25 cellular contexts compared by ENCODE assay signal in genomic region chr4:87365348-87365747, GRCh38. TPM values are rescaled to one million over a fixed set of nuclear protein-coding genes. Genes with fewer than 3 reads are reported as not detected.
"Had no signal": no experiment of that assay in that cellular context is flagged by ENCODE, and none has a peak within 500 bp of the region (broad histone marks: within the 10 kb centered on the region; RNA-seq: fewer than 3 reads in every experiment).

No MANE protein-coding gene starts in this region.

- H3K9me3 Mint-ChIP-seq: naive thymus-derived CD8-positive, alpha-beta T cell; stimulated activated effector memory CD8-positive, alpha-beta T cell treated with anti-CD3 and anti-CD28 coated beads, Interleukin-12 subunit alpha, Interleukin-12 subunit beta, amount 100 ng/mL, for 72 hours; type B pancreatic cell had no signal

- H3K36me3 ChIP-seq: prostate gland, thyroid gland had no signal

- H3K4me1 Mint-ChIP-seq: stimulated activated effector memory CD8-positive, alpha-beta T cell treated with anti-CD3 and anti-CD28 coated beads, Interleukin-12 subunit alpha, Interleukin-12 subunit beta, amount 100 ng/mL, for 72 hours had no signal

- H3K4me3 Mint-ChIP-seq: naive thymus-derived CD8-positive, alpha-beta T cell; nephron progenitor cell; stimulated activated effector memory CD8-positive, alpha-beta T cell treated with anti-CD3 and anti-CD28 coated beads, Interleukin-12 subunit alpha, Interleukin-12 subunit beta, amount 100 ng/mL, for 72 hours; type B pancreatic cell had no signal

- H3K4me1 ChIP-seq: gastroesophageal sphincter, left lung, right atrium auricular region, thyroid gland had no signal

- H3K27me3 ChIP-seq: gastroesophageal sphincter, heart right ventricle, left lung, right atrium auricular region, stomach, thyroid gland had no signal

- H3K27me3 Mint-ChIP-seq: naive thymus-derived CD8-positive, alpha-beta T cell; type B pancreatic cell had no signal

- H3K27ac Mint-ChIP-seq: naive thymus-derived CD8-positive, alpha-beta T cell; nephron progenitor cell; stimulated activated effector memory CD8-positive, alpha-beta T cell treated with anti-CD3 and anti-CD28 coated beads, Interleukin-12 subunit alpha, Interleukin-12 subunit beta, amount 100 ng/mL, for 72 hours; type B pancreatic cell had no signal

- H3K4me3 ChIP-seq: gastroesophageal sphincter, heart right ventricle, left lung, prostate gland, right atrium auricular region, smooth muscle cell, stomach, thyroid gland had no signal

- ATAC-seq: gastroesophageal sphincter; heart right ventricle; left cardiac atrium; left lung; naive thymus-derived CD8-positive, alpha-beta T cell; sciatic nerve; stimulated activated effector memory CD8-positive, alpha-beta T cell treated with anti-CD3 and anti-CD28 coated beads, Interleukin-12 subunit alpha, Interleukin-12 subunit beta, amount 100 ng/mL, for 72 hours had no signal

- H3K27ac ChIP-seq: gastroesophageal sphincter, heart right ventricle, left lung, prostate gland, right atrium auricular region, stomach, thyroid gland had no signal

- H3K4me2 ChIP-seq: smooth muscle cell had no signal

- DNase-seq: effector CD8-positive, alpha-beta T cell; heart right ventricle; hippocampal formation; left cardiac atrium; left lung; mesenchymal stem cell; naive thymus-derived CD8-positive, alpha-beta T cell; nephron progenitor cell; nucleus accumbens; stimulated activated CD4-positive, alpha-beta T cell treated with anti-CD3 and anti-CD28 coated beads, Interleukin-12 subunit alpha, Interleukin-12 subunit beta, amount 100 ng/mL, for 4 hours; stimulated activated CD4-positive, alpha-beta T cell treated with anti-CD3 and anti-CD28 coated beads, Interleukin-1b, Interleukin-23, amount 100 ng/mL, for 48 hours; stimulated activated CD4-positive, alpha-beta T cell treated with anti-CD3 and anti-CD28 coated beads, Interleukin-4, amount 100 ng/mL, for 1 hour; stimulated activated naive CD4-positive, alpha-beta T cell treated with Interleukin-2 at 50 U/mL for 16 hours; stomach; thyroid gland had no signal

RNA-seq across cellular contexts. Expression of gene HSD17B13, which starts 42.7 kb away (rescaled TPM):
- total RNA-seq: fibroblast of villous mesenchyme, myocyte, osteocyte, right atrium auricular region, smooth muscle cell had no signal
- polyA plus RNA-seq: smooth muscle cell had no signal
